8 cellular contexts compared by ENCODE assay signal in genomic region chrX:103918584-103919335, GRCh38. TPM values are rescaled to one million over a fixed set of nuclear protein-coding genes. Genes with fewer than 3 reads are reported as not detected.
A peak's percentile ranks its signal among the peaks of the same experiment; 100 is the strongest.
DNase-seq lines count a peak whose midpoint lies in the region; ATAC-seq and TF ChIP-seq lines count a peak whose summit lies in the region.

No MANE protein-coding gene starts in this region.

- no peaks in the 10 kb centered on the region for H3K36me3 ChIP-seq in endodermal cell (ENCODE audit: control insufficient read depth, insufficient read depth, low read length)

- peak overlapping the region; percentile 53 for H3K27ac ChIP-seq in CD4-positive, alpha-beta T cell (ENCODE audit: low read depth, low read length)
- peak overlapping the region; percentile 83 for H3K27ac ChIP-seq in endodermal cell (ENCODE audit: low read depth, low read length)

- no peak for TF ChIP-seq CTCF in CD4-positive, alpha-beta T cell (IDR thresholded peaks at IDR 0.05)
- no peak for TF ChIP-seq CTCF in endodermal cell (conservative IDR thresholded peaks at IDR 0.05)

- no peaks in the 10 kb centered on the region for H3K9me3 ChIP-seq in CD4-positive, alpha-beta T cell (ENCODE audit: control insufficient read depth, low read length)
- no peaks in the 10 kb centered on the region for H3K9me3 ChIP-seq in endodermal cell (ENCODE audit: control insufficient read depth, low read length)

- H3K4me3 ChIP-seq in endodermal cell (ENCODE audit: low read length): peak overlapping the region; percentile 85

- H3K27me3 ChIP-seq in CD4-positive, alpha-beta T cell (ENCODE audit: control insufficient read depth, insufficient read depth, low read length): no peaks in the 10 kb centered on the region
- H3K27me3 ChIP-seq in endodermal cell (ENCODE audit: control insufficient read depth, insufficient read depth, low read length, poor library complexity, severe bottlenecking): no peaks in the 10 kb centered on the region

- H3K9ac ChIP-seq in endodermal cell (ENCODE audit: extremely low read depth, low read length, poor library complexity, severe bottlenecking): peak overlapping the region; percentile 44

- peak; percentile 18 to 49 (median 32) for DNase-seq in CD4-positive, alpha-beta T cell
- peak; percentile 25 for DNase-seq in GM19240 (ENCODE audit: insufficient read length, low spot score)
- peak; percentile 25 for DNase-seq in NCI-H524 treated with DMSO at 0.1 percent for 48 hours (lab: John Stamatoyannopoulos, UW)
- DNase-seq in activated CD8-positive, alpha-beta memory T cell treated with anti-CD3 and anti-CD28 coated beads for 24 hours: peak; percentile 81
- peak; percentile 94 for DNase-seq in endodermal cell
- peak; percentile 3 for DNase-seq in middle frontal gyrus (ENCODE audit: extremely low spot score, low spot score)
- DNase-seq in stimulated activated CD8-positive, alpha-beta memory T cell treated with anti-CD3 and anti-CD28 coated beads, Interleukin-4, amount 100 ng/mL, for 24 hours (ENCODE audit: low read depth): peak; percentile 24

- H3K4me3 Mint-ChIP-seq in CD4-positive, alpha-beta T cell: peak overlapping the region; percentile 90
- H3K4me3 Mint-ChIP-seq in endodermal cell: peak overlapping the region; percentile 75

- ATAC-seq in CD4-positive, alpha-beta T cell (ENCODE audit: poor library complexity): peak; percentile 74
- ATAC-seq in HG03378 (IDR thresholded peaks at IDR 0.05; ENCODE audit: unreplicated experiment): peak; percentile 61

- H3K4me1 ChIP-seq in endodermal cell (ENCODE audit: control insufficient read depth, insufficient read depth, low read length): no peaks in the 10 kb centered on the region

- no peaks in the 10 kb centered on the region for H3K9me3 Mint-ChIP-seq in CD4-positive, alpha-beta T cell
- peaks cover 22% of the 10 kb centered on the region for H3K9me3 Mint-ChIP-seq in endodermal cell

- intact Hi-C loops in CD4-positive, alpha-beta T cell (cut with DNase I, micrococcal nuclease): loop anchor here (1.0 to 5.0 kb wide), 4 partner anchors 22 to 249 kb away; partner anchors contain the start of genes FAM199X (in 1 of the 2) and MORF4L2 (in 1 of the 2)

- H3K4me1 Mint-ChIP-seq in CD4-positive, alpha-beta T cell (ENCODE audit: low read depth): peaks cover 18% of the 10 kb centered on the region
- H3K4me1 Mint-ChIP-seq in endodermal cell: peaks cover 5% of the 10 kb centered on the region

- H3K27ac Mint-ChIP-seq in CD4-positive, alpha-beta T cell: peak overlapping the region; percentile 95
- H3K27ac Mint-ChIP-seq in endodermal cell: peak overlapping the region; percentile 72

- CTCF ChIA-PET in CD4-positive, alpha-beta T cell (lab: Charles Lee): interaction anchor here (0.7 to 1.5 kb wide), 3 partner anchors 10 to 22 kb away, joined by 4 to 11 read pairs (median 6); no protein-coding TSS in a partner anchor

- H3K27me3 Mint-ChIP-seq in CD4-positive, alpha-beta T cell: no peaks in the 10 kb centered on the region
- H3K27me3 Mint-ChIP-seq in endodermal cell (ENCODE audit: insufficient read depth): peaks cover 20% of the 10 kb centered on the region

- POLR2A ChIA-PET in CD4-positive, alpha-beta T cell (lab: Charles Lee): interaction anchor here (0.9 to 2.9 kb wide), 8 partner anchors 22 to 1987 kb away, joined by 3 to 15 read pairs (median 5); partner anchors contain the start of genes FAM199X, MORF4L2, RAB9B and SLC25A53

- 0 to 1% methylated on average over 8 to 64 of the region's 65 CpGs for WGBS in endodermal cell (ENCODE audit: insufficient coverage in 1 of 2, insufficient read length in 1 of 2), 2 experiments

- H3K36me3 Mint-ChIP-seq in CD4-positive, alpha-beta T cell (ENCODE audit: low read depth): peaks cover 16% of the 10 kb centered on the region
- H3K36me3 Mint-ChIP-seq in endodermal cell (ENCODE audit: low read depth): peaks cover 1% of the 10 kb centered on the region

RNA-seq across cellular contexts. Expression of gene TMSB15B, which starts 43.7 kb away (rescaled TPM):
- 1 to 10 TPM; 8.0 to 9.0 TPM for total RNA-seq in CD4-positive, alpha-beta T cell
- total RNA-seq in endodermal cell: 10 to 100 TPM; 19.3 to 21.0 TPM
- 75.1 TPM for polyA plus RNA-seq in endodermal cell (2013, experiment 1 of 2)
- 84.1 TPM for polyA plus RNA-seq in endodermal cell (2013, experiment 2 of 2)

Comparison
In these comparisons a context has a peak if more than half of its experiments do, and no peak if none do; other contexts are left out.
1. Peak in every context shown above with its lines: DNase-seq, ATAC-seq, H3K4me3 ChIP-seq and H3K27ac ChIP-seq.
2. DNase-seq: peak in every context shown above with its lines; median percentile 94 in endodermal cell; 81 in activated CD8-positive, alpha-beta memory T cell treated with anti-CD3 and anti-CD28 coated beads for 24 hours; 32 in CD4-positive, alpha-beta T cell; 25 in GM19240; 25 in NCI-H524 treated with DMSO at 0.1 percent for 48 hours; 24 in stimulated activated CD8-positive, alpha-beta memory T cell treated with anti-CD3 and anti-CD28 coated beads, Interleukin-4, amount 100 ng/mL, for 24 hours; 3 in middle frontal gyrus.